In genomic region chr7:41655470-41655869, GRCh38 we compare ENCODE assay signal across 2 cellular contexts.
TF ChIP-seq lines count a peak whose summit lies in the region.

No MANE protein-coding gene starts in this region.

TF ChIP-seq in GM23338, 12 proteins besides CTCF, POLR2A, EP300 and RAD21 (continued from another document):
- TF ChIP-seq ZNF462 (CRISPR knock-in tag; IDR thresholded peaks at IDR 0.05) (no peak), EZH2 (IDR thresholded peaks at IDR 0.05; ENCODE audit: low read depth, unreplicated experiment) (no peak), NANOG (IDR thresholded peaks at IDR 0.05; ENCODE audit: borderline replicate concordance) (no peak), CREB1 (CRISPR knock-in tag; IDR thresholded peaks at IDR 0.05; ENCODE audit: low read depth) (no peak), STAT1 (IDR thresholded peaks at IDR 0.05; ENCODE audit: unreplicated experiment) (no peak), ZNF114 (CRISPR knock-in tag; IDR thresholded peaks at IDR 0.05) (no peak), POLR2AphosphoS5 (IDR thresholded peaks at IDR 0.05; ENCODE audit: low read depth) (no peak), EZH2phosphoT487 (IDR thresholded peaks at IDR 0.05; ENCODE audit: unreplicated experiment) (no peak)
- TF ChIP-seq, protein P1, sequence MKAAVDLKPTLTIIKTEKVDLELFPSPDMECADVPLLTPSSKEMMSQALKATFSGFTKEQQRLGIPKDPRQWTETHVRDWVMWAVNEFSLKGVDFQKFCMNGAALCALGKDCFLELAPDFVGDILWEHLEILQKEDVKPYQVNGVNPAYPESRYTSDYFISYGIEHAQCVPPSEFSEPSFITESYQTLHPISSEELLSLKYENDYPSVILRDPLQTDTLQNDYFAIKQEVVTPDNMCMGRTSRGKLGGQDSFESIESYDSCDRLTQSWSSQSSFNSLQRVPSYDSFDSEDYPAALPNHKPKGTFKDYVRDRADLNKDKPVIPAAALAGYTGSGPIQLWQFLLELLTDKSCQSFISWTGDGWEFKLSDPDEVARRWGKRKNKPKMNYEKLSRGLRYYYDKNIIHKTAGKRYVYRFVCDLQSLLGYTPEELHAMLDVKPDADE (IDR thresholded peaks at IDR 0.05): no peak
- TF ChIP-seq, protein P2, sequence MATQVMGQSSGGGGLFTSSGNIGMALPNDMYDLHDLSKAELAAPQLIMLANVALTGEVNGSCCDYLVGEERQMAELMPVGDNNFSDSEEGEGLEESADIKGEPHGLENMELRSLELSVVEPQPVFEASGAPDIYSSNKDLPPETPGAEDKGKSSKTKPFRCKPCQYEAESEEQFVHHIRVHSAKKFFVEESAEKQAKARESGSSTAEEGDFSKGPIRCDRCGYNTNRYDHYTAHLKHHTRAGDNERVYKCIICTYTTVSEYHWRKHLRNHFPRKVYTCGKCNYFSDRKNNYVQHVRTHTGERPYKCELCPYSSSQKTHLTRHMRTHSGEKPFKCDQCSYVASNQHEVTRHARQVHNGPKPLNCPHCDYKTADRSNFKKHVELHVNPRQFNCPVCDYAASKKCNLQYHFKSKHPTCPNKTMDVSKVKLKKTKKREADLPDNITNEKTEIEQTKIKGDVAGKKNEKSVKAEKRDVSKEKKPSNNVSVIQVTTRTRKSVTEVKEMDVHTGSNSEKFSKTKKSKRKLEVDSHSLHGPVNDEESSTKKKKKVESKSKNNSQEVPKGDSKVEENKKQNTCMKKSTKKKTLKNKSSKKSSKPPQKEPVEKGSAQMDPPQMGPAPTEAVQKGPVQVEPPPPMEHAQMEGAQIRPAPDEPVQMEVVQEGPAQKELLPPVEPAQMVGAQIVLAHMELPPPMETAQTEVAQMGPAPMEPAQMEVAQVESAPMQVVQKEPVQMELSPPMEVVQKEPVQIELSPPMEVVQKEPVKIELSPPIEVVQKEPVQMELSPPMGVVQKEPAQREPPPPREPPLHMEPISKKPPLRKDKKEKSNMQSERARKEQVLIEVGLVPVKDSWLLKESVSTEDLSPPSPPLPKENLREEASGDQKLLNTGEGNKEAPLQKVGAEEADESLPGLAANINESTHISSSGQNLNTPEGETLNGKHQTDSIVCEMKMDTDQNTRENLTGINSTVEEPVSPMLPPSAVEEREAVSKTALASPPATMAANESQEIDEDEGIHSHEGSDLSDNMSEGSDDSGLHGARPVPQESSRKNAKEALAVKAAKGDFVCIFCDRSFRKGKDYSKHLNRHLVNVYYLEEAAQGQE (IDR thresholded peaks at IDR 0.05; ENCODE audit: unreplicated experiment): no peak

TF ChIP-seq in neural cell, 6 proteins besides CTCF, POLR2A, EP300 and RAD21:
- TF ChIP-seq, protein P2 (IDR thresholded peaks at IDR 0.05; ENCODE audit: borderline replicate concordance): no peak
- TF ChIP-seq MXI1 (conservative IDR thresholded peaks at IDR 0.05; ENCODE audit: poor library complexity, severe bottlenecking) (no peak), EZH2 (IDR thresholded peaks at IDR 0.05; ENCODE audit: borderline replicate concordance, insufficient read depth, low read length, poor library complexity, severe bottlenecking) (no peak), POLR2AphosphoS5 (IDR thresholded peaks at IDR 0.05) (no peak), SMC3 (conservative IDR thresholded peaks at IDR 0.05; ENCODE audit: poor library complexity) (no peak), TAF1 (IDR thresholded peaks at IDR 0.05; ENCODE audit: low read depth) (no peak)
TF ChIP-seq in neural cell: peak in this region for 0.
